Comparison of ENCODE assay signal across 12 cellular contexts in genomic region chr17:29744121-29744520, GRCh38.
DNase-seq lines count a peak whose midpoint lies in the region; ATAC-seq and TF ChIP-seq lines count a peak whose summit lies in the region.
"Had no signal": no experiment of that assay in that cellular context is flagged by ENCODE, and none has a peak within 500 bp of the region (broad histone marks: within the 10 kb centered on the region; RNA-seq: fewer than 3 reads in every experiment).

No MANE protein-coding gene starts in this region.

- H3K27me3 ChIP-seq in AG04450 (ENCODE audit: control insufficient read depth, insufficient read depth, low read length) = no peaks in the 10 kb centered on the region
- H3K27me3 ChIP-seq in PC-3 (ENCODE audit: low read length) = no peaks in the 10 kb centered on the region
- H3K27me3 ChIP-seq in left ventricle myocardium inferior (ENCODE audit: low read depth) = no peaks in the 10 kb centered on the region
- H3K27me3 ChIP-seq: BLaER1 treated with 17β-estradiol and CSF1 and Interleukin-3, amounts not matched to agents 10 nM and 100 nM had no signal

- H2AFZ ChIP-seq in PC-3 (ENCODE audit: low read length) (no peak overlapping the region), OCI-LY7 (ENCODE audit: low read length) (no peak overlapping the region)

- no peak for DNase-seq in AG04450 (ENCODE audit: low read depth, low spot score)
- DNase-seq in PC-3 = no peak
- no peak for DNase-seq in left ventricle myocardium inferior
- DNase-seq in osteocyte (ENCODE audit: extremely low spot score, unreplicated experiment) = no peak
- DNase-seq in OCI-LY7 (ENCODE audit: low spot score) = no peak
- DNase-seq in kidney tubule cell (ENCODE audit: low spot score) = no peak
- DNase-seq: activated CD4-positive, alpha-beta T cell treated with anti-CD3 and anti-CD28 coated beads for 36 hours; activated naive CD8-positive, alpha-beta T cell treated with anti-CD3 and anti-CD28 coated beads, Interleukin-2, amount 50 U/mL, for 24 hours; DND-41 had no signal

- no peak for TF ChIP-seq CTCF in AG04450 (IDR thresholded peaks at IDR 0.05; ENCODE audit: low read depth, low read length)
- TF ChIP-seq CTCF in PC-3 (conservative IDR thresholded peaks at IDR 0.05; ENCODE audit: low read depth, low read length) = no peak
- no peak for TF ChIP-seq CTCF in left ventricle myocardium inferior (IDR thresholded peaks at IDR 0.05; ENCODE audit: borderline replicate concordance)
- no peak for TF ChIP-seq CTCF in osteocyte (IDR thresholded peaks at IDR 0.05)
- TF ChIP-seq CTCF in OCI-LY7 (conservative IDR thresholded peaks at IDR 0.05; ENCODE audit: low read length) = no peak

- H3K27me3 Mint-ChIP-seq in osteocyte (ENCODE audit: unreplicated experiment) = no peaks in the 10 kb centered on the region
- H3K27me3 Mint-ChIP-seq: activated CD4-positive, alpha-beta T cell treated with anti-CD3 and anti-CD28 coated beads for 36 hours; activated naive CD8-positive, alpha-beta T cell treated with anti-CD3 and anti-CD28 coated beads, Interleukin-2, amount 50 U/mL, for 24 hours had no signal

- no peak overlapping the region for H3K9ac ChIP-seq in PC-3 (ENCODE audit: low read length)
- H3K9ac ChIP-seq: BLaER1 treated with 17β-estradiol and CSF1 and Interleukin-3, amounts not matched to agents 10 nM and 100 nM had no signal

- ATAC-seq in PC-3 = no peak
- no peak for ATAC-seq in HG02885 (IDR thresholded peaks at IDR 0.05; ENCODE audit: poor library complexity, unreplicated experiment)
- no peak for ATAC-seq in GM18870 (IDR thresholded peaks at IDR 0.05; ENCODE audit: unreplicated experiment)
- ATAC-seq: activated naive CD8-positive, alpha-beta T cell treated with anti-CD3 and anti-CD28 coated beads, Interleukin-2, amount 50 U/mL, for 24 hours had no signal

- peak overlapping the region; percentile 48 for H3K27ac ChIP-seq in AG04450 (ENCODE audit: low read depth, low read length)
- peak overlapping the region; percentile 65 for H3K27ac ChIP-seq in PC-3 (ENCODE audit: low read length)
- H3K27ac ChIP-seq in left ventricle myocardium inferior (replicated peaks) = peak overlapping the region; percentile 88
- no peak overlapping the region for H3K27ac ChIP-seq in OCI-LY7 (ENCODE audit: low read depth, low read length, poor library complexity, severe bottlenecking)

- H3K27ac Mint-ChIP-seq in osteocyte (ENCODE audit: unreplicated experiment) = peak overlapping the region; percentile 60
- H3K27ac Mint-ChIP-seq: activated naive CD8-positive, alpha-beta T cell treated with anti-CD3 and anti-CD28 coated beads, Interleukin-2, amount 50 U/mL, for 24 hours had no signal

- H3K4me1 ChIP-seq in PC-3 (ENCODE audit: insufficient read depth, low read length) (peaks cover 19% of the 10 kb centered on the region), left ventricle myocardium inferior (peaks cover 98% of the 10 kb centered on the region), OCI-LY7 (ENCODE audit: insufficient read depth, low read length, poor library complexity, severe bottlenecking) (peaks cover 38% of the 10 kb centered on the region)

- H3K79me2 ChIP-seq in PC-3 (ENCODE audit: low read length) (no peaks in the 10 kb centered on the region), OCI-LY7 (ENCODE audit: insufficient read depth, low read depth, low read length) (peaks cover 29% of the 10 kb centered on the region; the same call in 1 of the 2 replicates)

- H3F3A ChIP-seq in PC-3 (ENCODE audit: low read length, unreplicated experiment) = no peaks in the 10 kb centered on the region

- CTCF ChIA-PET in AG04450 (lab: Charles Lee) (interaction anchor here (1.7 to 2.2 kb wide), 2 partner anchors 35 to 105 kb away, joined by 4 to 5 read pairs; no protein-coding TSS in a partner anchor), PC-3 (lab: Charles Lee) (no interaction called here), OCI-LY7 (lab: Charles Lee; ENCODE audit: unreplicated experiment) (no interaction called here)

- H3K4me2 ChIP-seq in PC-3 (ENCODE audit: low read length) (peak overlapping the region; percentile 39), OCI-LY7 (ENCODE audit: low read length) (no peak overlapping the region)

- H3K4me3 ChIP-seq in AG04450 (ENCODE audit: low read depth, low read length) (no peak overlapping the region), PC-3 (ENCODE audit: low read length) (no peak overlapping the region), left ventricle myocardium inferior (peak overlapping the region; percentile 52), OCI-LY7 (ENCODE audit: low read depth, low read length, poor library complexity, severe bottlenecking) (no peak overlapping the region)
- H3K4me3 ChIP-seq: BLaER1 treated with 17β-estradiol and CSF1 and Interleukin-3, amounts not matched to agents 10 nM and 100 nM had no signal

- H3K36me3 Mint-ChIP-seq in osteocyte (ENCODE audit: unreplicated experiment) = no peaks in the 10 kb centered on the region

- POLR2A ChIA-PET in AG04450 (lab: Yijun Ruan, JAX) (no interaction called here), PC-3 (lab: Charles Lee; ENCODE audit: unreplicated experiment) (interaction anchor here (0.5 to 0.7 kb wide), 3 partner anchors 79 to 348 kb away, joined by 3 read pairs; no protein-coding TSS in a partner anchor), OCI-LY7 (lab: Charles Lee) (interaction anchor here (0.8 to 2.0 kb wide), 5 partner anchors 9 to 43 kb away, joined by 3 to 8 read pairs (median 4); no protein-coding TSS in a partner anchor)

- peaks cover 27% of the 10 kb centered on the region for H3K4me1 Mint-ChIP-seq in osteocyte (ENCODE audit: unreplicated experiment)

- BruUV-seq in PC-3 (replicated peaks; lab: Mats Ljungman, UMichigan) (no TSS peak), OCI-LY7 (replicated peaks; lab: Mats Ljungman, UMichigan) (no TSS peak)

- H3K9me3 Mint-ChIP-seq in osteocyte (ENCODE audit: unreplicated experiment) = no peaks in the 10 kb centered on the region
- H3K9me3 Mint-ChIP-seq: activated naive CD8-positive, alpha-beta T cell treated with anti-CD3 and anti-CD28 coated beads, Interleukin-2, amount 50 U/mL, for 24 hours had no signal

- intact Hi-C loops in PC-3 (cut with micrococcal nuclease) = loop anchor here (1.0 kb wide), 1 partner anchor 105 kb away; no protein-coding TSS in a partner anchor
- intact Hi-C loops in left ventricle myocardium inferior (cut with micrococcal nuclease) = no loop called here
- intact Hi-C loops in OCI-LY7 (cut with micrococcal nuclease; ENCODE audit: unreplicated experiment) = no loop called here

- no peaks in the 10 kb centered on the region for H3K9me3 ChIP-seq in AG04450 (ENCODE audit: control insufficient read depth, insufficient read depth, low read length)
- no peaks in the 10 kb centered on the region for H3K9me3 ChIP-seq in PC-3 (ENCODE audit: low read length)
- no peaks in the 10 kb centered on the region for H3K9me3 ChIP-seq in left ventricle myocardium inferior (replicated peaks)
- H3K9me3 ChIP-seq in OCI-LY7 (ENCODE audit: low read length) = no peaks in the 10 kb centered on the region
- H3K9me3 ChIP-seq: BLaER1 treated with 17β-estradiol and CSF1 and Interleukin-3, amounts not matched to agents 10 nM and 100 nM had no signal

- no peak overlapping the region for H3K4me3 Mint-ChIP-seq in osteocyte (ENCODE audit: unreplicated experiment)
- H3K4me3 Mint-ChIP-seq: activated CD4-positive, alpha-beta T cell treated with anti-CD3 and anti-CD28 coated beads for 36 hours; activated naive CD8-positive, alpha-beta T cell treated with anti-CD3 and anti-CD28 coated beads, Interleukin-2, amount 50 U/mL, for 24 hours had no signal

- H3K36me3 ChIP-seq in PC-3 (ENCODE audit: low read depth, low read length) (no peaks in the 10 kb centered on the region), left ventricle myocardium inferior (no peaks in the 10 kb centered on the region), OCI-LY7 (ENCODE audit: insufficient read depth, low read length) (peaks cover 12% of the 10 kb centered on the region; the same call in 1 of the 2 replicates)

- H4K20me1 ChIP-seq in PC-3 (ENCODE audit: low read length) (no peaks in the 10 kb centered on the region), OCI-LY7 (ENCODE audit: insufficient read depth, low read length) (0 out of 2 replicates have a peak, but pooled peaks cover 9% of the 10 kb centered on the region)

- no peaks in the 10 kb centered on the region for H3K9me2 ChIP-seq in PC-3 (replicated peaks; ENCODE audit: low read length)
- no peaks in the 10 kb centered on the region for H3K9me2 ChIP-seq in OCI-LY7 (ENCODE audit: insufficient read depth, low read length)
